ENCODE assay signal across 8 cellular contexts in the genomic region with DNA sequence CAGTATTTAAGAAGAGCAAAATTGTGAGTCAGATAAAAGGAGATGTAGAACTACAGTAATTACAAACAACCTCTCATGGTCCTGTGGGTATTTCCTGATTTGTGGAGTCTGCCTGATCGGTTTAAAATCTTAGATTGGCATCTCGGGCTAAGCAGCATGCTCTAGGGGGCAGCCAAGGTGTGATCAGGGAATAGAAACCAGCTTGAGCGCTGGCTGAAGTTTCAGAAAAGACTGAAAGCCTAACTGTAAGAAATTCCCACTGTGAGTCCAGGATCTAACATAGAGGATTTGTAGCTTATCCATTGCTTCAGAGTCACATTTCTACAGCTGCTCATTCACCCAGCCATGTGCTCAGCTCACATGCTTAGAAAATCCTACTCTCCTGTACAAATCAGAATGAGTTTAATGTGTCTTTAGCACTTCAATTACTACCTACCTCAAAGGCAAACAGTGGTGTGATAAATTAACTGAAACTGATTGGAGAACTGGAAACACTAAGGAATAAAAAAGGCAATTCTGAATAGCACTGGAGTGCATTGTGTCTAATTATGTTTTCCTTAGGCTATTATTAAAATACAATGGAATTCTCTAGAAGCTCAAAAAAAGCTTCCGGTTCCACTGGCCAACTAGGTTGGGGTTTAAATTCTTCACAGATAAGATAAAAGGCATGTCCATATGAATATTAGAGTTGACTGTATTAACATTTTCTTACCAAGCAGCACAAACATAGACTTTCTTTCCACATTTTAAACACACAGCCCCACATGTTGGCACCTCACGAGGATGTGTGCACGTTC.
DNase-seq lines count a peak whose midpoint lies in the region; ATAC-seq and TF ChIP-seq lines count a peak whose summit lies in the region.

No MANE protein-coding gene starts in this region.

- CTCF ChIA-PET in BJ (lab: Yijun Ruan, JAX), result interaction anchor here (1.2 to 4.5 kb wide), 3 partner anchors 9 to 24 kb away, joined by 3 to 21 read pairs (median 3); no protein-coding TSS in a partner anchor

- no peak overlapping the region for H3K9ac ChIP-seq in OCI-LY3 (ENCODE audit: low read length)

- no peak overlapping the region for H3K27ac ChIP-seq in OCI-LY3 (ENCODE audit: low read length)

- H3K4me1 ChIP-seq in OCI-LY3 (ENCODE audit: low read length), result peaks cover 7% of the 10 kb centered on the region; the same call in 1 of the 2 replicates

- POLR2A ChIA-PET in BJ (lab: Charles Lee), result no interaction called here

- no peaks in the 10 kb centered on the region for H3K79me2 ChIP-seq in OCI-LY3 (ENCODE audit: low read length)

- peak; percentile 50 for ATAC-seq in GM21576 (IDR thresholded peaks at IDR 0.05; ENCODE audit: unreplicated experiment)
- ATAC-seq in activated CD4-positive, CD25-positive, alpha-beta regulatory T cell treated with anti-CD3 and anti-CD28 coated beads, Interleukin-2, amount 50 U/mL, for 24 hours, result no peak
- ATAC-seq in HG02981 (IDR thresholded peaks at IDR 0.05; ENCODE audit: unreplicated experiment), result no peak
- ATAC-seq in GM21528 (IDR thresholded peaks at IDR 0.05; ENCODE audit: low FRiP score, unreplicated experiment), result no peak

- H3K9me3 ChIP-seq in OCI-LY3 (ENCODE audit: insufficient read depth, low read length), result no peaks in the 10 kb centered on the region

- peaks cover 1% of the 10 kb centered on the region; the same call in 1 of the 2 replicates for H3K36me3 ChIP-seq in BJ (ENCODE audit: control insufficient read depth, insufficient read depth, low read length)
- no peaks in the 10 kb centered on the region for H3K36me3 ChIP-seq in OCI-LY3 (replicated peaks; ENCODE audit: low read depth, low read length)
- no peaks in the 10 kb centered on the region for H3K36me3 ChIP-seq in kidney epithelial cell (ENCODE audit: control insufficient read depth, insufficient read depth, low read length)

- H4K20me1 ChIP-seq in OCI-LY3 (ENCODE audit: insufficient read depth, low read length), result no peaks in the 10 kb centered on the region

- TF ChIP-seq CTCF in BJ (IDR thresholded peaks at IDR 0.05; ENCODE audit: insufficient read depth, low read depth, low read length), result peak; percentile 23; the same call in 1 of the 2 replicates
- TF ChIP-seq CTCF in OCI-LY3 (IDR thresholded peaks at IDR 0.05; ENCODE audit: low read depth, low read length), result peak; percentile 59
- TF ChIP-seq CTCF in kidney epithelial cell (IDR thresholded peaks at IDR 0.05; ENCODE audit: insufficient read depth, low read length, poor library complexity, severe bottlenecking), result peak; percentile 46

- no peak overlapping the region for H3K4me3 ChIP-seq in BJ (ENCODE audit: low read depth, low read length)
- H3K4me3 ChIP-seq in OCI-LY3 (ENCODE audit: low read length), result no peak overlapping the region
- no peak overlapping the region for H3K4me3 ChIP-seq in kidney epithelial cell (ENCODE audit: low read depth, low read length)

- H3K27me3 ChIP-seq in BJ (ENCODE audit: control insufficient read depth, insufficient read depth, low read length) (no peaks in the 10 kb centered on the region), OCI-LY3 (ENCODE audit: low read depth, low read length) (no peaks in the 10 kb centered on the region), kidney epithelial cell (ENCODE audit: control insufficient read depth, insufficient read depth, low read length) (no peaks in the 10 kb centered on the region)

- no peak overlapping the region for H2AFZ ChIP-seq in OCI-LY3 (ENCODE audit: low read depth, low read length)

- no peak overlapping the region for H3K4me2 ChIP-seq in OCI-LY3 (ENCODE audit: low read length)

- no peak for DNase-seq in BJ (ENCODE audit: low read depth)
- DNase-seq in kidney epithelial cell (ENCODE audit: low read depth), result no peak
- DNase-seq in NOMO-1 treated with dmso at 0.1 percent for 144 hours (lab: John Stamatoyannopoulos, UW; ENCODE audit: unreplicated experiment), result no peak
